In the genomic region with DNA sequence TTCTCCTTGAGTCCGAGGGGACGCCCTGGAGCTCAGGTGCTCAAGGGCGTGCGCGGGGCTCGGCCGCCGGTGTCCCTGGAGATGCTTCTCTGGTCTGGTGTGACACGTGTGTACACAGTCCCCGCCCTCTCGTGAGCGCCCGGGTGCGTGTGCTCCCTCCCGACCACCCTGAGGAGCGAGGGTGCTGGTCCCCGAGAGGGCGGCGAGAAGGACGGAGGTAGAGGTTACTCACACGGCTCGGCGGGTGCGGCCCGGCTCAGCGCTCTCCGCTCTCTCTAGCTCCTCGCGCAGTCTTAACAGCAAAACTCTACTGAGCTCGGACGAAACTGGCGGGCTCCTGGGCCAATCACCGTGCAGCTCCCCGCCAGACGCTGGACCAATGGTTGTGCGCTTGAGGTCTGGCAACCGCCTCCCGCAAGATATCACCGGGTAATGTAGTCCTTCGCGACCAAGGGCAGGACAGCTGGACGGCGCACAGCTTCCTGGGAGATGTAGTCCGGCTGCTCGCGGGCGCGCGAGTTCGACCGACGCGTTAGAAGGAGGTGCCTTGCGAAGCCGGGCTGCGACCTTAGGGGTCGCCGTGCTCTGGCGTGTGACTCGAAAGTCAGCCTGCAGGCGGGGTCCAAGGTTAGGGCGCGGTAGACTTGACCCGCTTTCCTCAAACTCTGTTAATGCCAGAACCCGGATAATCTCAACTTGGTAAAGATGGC, we compare ENCODE assay signal across 8 cellular contexts. TPM values are rescaled to one million over a fixed set of nuclear protein-coding genes. Genes with fewer than 3 reads are reported as not detected.
DNase-seq lines count a peak whose midpoint lies in the region; ATAC-seq and TF ChIP-seq lines count a peak whose summit lies in the region.

A gene (minus strand): TSS at position 312 of the 710 bp plus-strand sequence. CDS start 2,669 bp downstream, outside the sequence.

- peak within 1 kb of the TSS; percentile 94 for H3K27ac Mint-ChIP-seq in endothelial cell (ENCODE audit: unreplicated experiment)

- H4K20me1 ChIP-seq in OCI-LY3 (ENCODE audit: insufficient read depth, low read length), result no peaks in the 10 kb centered on the region; the same call in 1 of the 2 replicates

- peak; percentile 83 for ATAC-seq in GM21515 (IDR thresholded peaks at IDR 0.05; ENCODE audit: unreplicated experiment)

- peaks cover 42% of the 10 kb centered on the region for H3K79me2 ChIP-seq in OCI-LY3 (ENCODE audit: low read length)

- H3K4me3 Mint-ChIP-seq in endothelial cell (ENCODE audit: unreplicated experiment), result peak within 1 kb of the TSS; percentile 96

- peaks cover 9% of the 10 kb centered on the region for H3K27me3 Mint-ChIP-seq in endothelial cell (ENCODE audit: unreplicated experiment)

- H3K27me3 ChIP-seq in OCI-LY3 (ENCODE audit: low read depth, low read length), result no peaks in the 10 kb centered on the region

- TF ChIP-seq CTCF in OCI-LY3 (IDR thresholded peaks at IDR 0.05; ENCODE audit: low read depth, low read length) (peak; percentile 38), endothelial cell (IDR thresholded peaks at IDR 0.05; ENCODE audit: unreplicated experiment) (peak; percentile 34)

- H3K9me3 ChIP-seq in OCI-LY3 (ENCODE audit: insufficient read depth, low read length), result no peaks in the 10 kb centered on the region

- H3K4me3 ChIP-seq in OCI-LY3 (ENCODE audit: low read length), result peak within 1 kb of the TSS; percentile 94

- H3K9ac ChIP-seq in OCI-LY3 (ENCODE audit: low read length), result peak within 1 kb of the TSS; percentile 88

- H3K4me1 Mint-ChIP-seq in endothelial cell (ENCODE audit: unreplicated experiment), result peaks cover 9% of the 10 kb centered on the region

- DNase-seq in DMS 273 treated with DMSO at 0.1 percent for 48 hours (lab: John Stamatoyannopoulos, UW) (peak; percentile 96), HuH-7 (ENCODE audit: low spot score) (peak; percentile 98), endothelial cell (ENCODE audit: low spot score) (peak; percentile 94), midbrain (lab: John Stamatoyannopoulos, UW) (peak; percentile 99)
- DNase-seq in activated CD8-positive, alpha-beta memory T cell treated with anti-CD3 and anti-CD28 coated beads, Interleukin-2, amount 50 U/mL, for 48 hours, result peak; percentile 96
- peak; percentile 85 to 91 for DNase-seq in stimulated activated CD8-positive, alpha-beta memory T cell treated with anti-CD3 and anti-CD28 coated beads, Interleukin-2, amount 100 ng/mL, for 1 hour (ENCODE audit: low read depth in 2 of 2)

- peak within 1 kb of the TSS; percentile 86 for H3K4me2 ChIP-seq in OCI-LY3 (ENCODE audit: low read length)

- H3K36me3 ChIP-seq in OCI-LY3 (replicated peaks; ENCODE audit: low read depth, low read length), result peaks cover 29% of the 10 kb centered on the region

- H2AFZ ChIP-seq in OCI-LY3 (ENCODE audit: low read depth, low read length), result 0 out of 2 replicates have a peak within 1 kb of the TSS, but pooled peaks have one; percentile 1

- no peaks in the 10 kb centered on the region for H3K36me3 Mint-ChIP-seq in endothelial cell (ENCODE audit: low read depth, unreplicated experiment)

- H3K27ac ChIP-seq in OCI-LY3 (ENCODE audit: low read length), result peak within 1 kb of the TSS; percentile 91

- peaks cover 32% of the 10 kb centered on the region for H3K4me1 ChIP-seq in OCI-LY3 (ENCODE audit: low read length)

- no peaks in the 10 kb centered on the region for H3K9me3 Mint-ChIP-seq in endothelial cell (ENCODE audit: unreplicated experiment)

RNA-seq across cellular contexts. Expression of the gene that starts here (rescaled TPM):
- total RNA-seq in endothelial cell (ENCODE audit: unreplicated experiment), result 2.9 TPM

Comparison
In these comparisons a context has a peak if more than half of its experiments do, and no peak if none do; other contexts are left out.
1. Peak in every context shown above with its lines: DNase-seq, ATAC-seq, H3K4me3 ChIP-seq and H3K27ac ChIP-seq.